Comparison of ENCODE assay signal across 20 cellular contexts in the genomic region with DNA sequence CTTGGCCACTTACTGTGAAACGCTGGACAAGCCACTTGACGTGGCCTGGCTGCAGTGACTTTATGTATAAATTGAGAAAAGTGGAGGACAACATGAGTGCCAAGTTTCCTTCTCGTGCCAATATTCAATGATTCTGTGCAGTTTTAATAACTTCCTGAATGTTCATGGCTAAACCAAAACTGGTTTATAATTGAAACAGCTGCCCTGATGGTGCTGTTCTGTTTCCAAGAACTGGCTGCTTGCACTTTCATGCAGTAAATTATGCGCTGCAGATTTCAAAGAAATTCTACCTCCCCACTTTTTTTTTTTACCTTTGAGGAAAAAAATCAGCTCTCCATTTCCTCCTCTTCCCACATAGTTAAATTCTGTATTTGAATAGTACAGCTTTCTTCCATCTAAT.
A peak's percentile ranks its signal among the peaks of the same experiment; 100 is the strongest.
DNase-seq lines count a peak whose midpoint lies in the region; ATAC-seq and TF ChIP-seq lines count a peak whose summit lies in the region.
"Had no signal": no experiment of that assay in that cellular context is flagged by ENCODE, and none has a peak within 500 bp of the region (broad histone marks: within the 10 kb centered on the region; RNA-seq: fewer than 3 reads in every experiment).

No MANE protein-coding gene starts in this region.

- H3K4me2 ChIP-seq in MM.1S (ENCODE audit: low read depth, low read length), result peak overlapping the region; percentile 14; the same call in 1 of the 2 replicates

- H3K27ac ChIP-seq in MM.1S (ENCODE audit: low read length), result no peak overlapping the region; the same call in 1 of the 2 replicates
- H3K27ac ChIP-seq: HL-60, prostate gland, SJCRH30, VCaP had no signal

- no peaks in the 10 kb centered on the region for H3K36me3 Mint-ChIP-seq in stimulated activated naive CD8-positive, alpha-beta T cell treated with anti-CD3 and anti-CD28 coated beads, Interleukin-15, Interleukin-2, amounts not matched to agents 100 ng/mL and 50 ng/mL, for 24 hours (ENCODE audit: low read depth)
- no peaks in the 10 kb centered on the region for H3K36me3 Mint-ChIP-seq in activated T-helper 17 cell treated with anti-CD3 and anti-CD28 coated beads, Interleukin-2, amount 50 U/mL, for 72 hours (ENCODE audit: low read depth)

- no peak overlapping the region for H3K4me3 Mint-ChIP-seq in stimulated activated naive CD8-positive, alpha-beta T cell treated with anti-CD3 and anti-CD28 coated beads, Interleukin-15, Interleukin-2, amounts not matched to agents 100 ng/mL and 50 ng/mL, for 24 hours
- H3K4me3 Mint-ChIP-seq in activated T-helper 17 cell treated with anti-CD3 and anti-CD28 coated beads, Interleukin-2, amount 50 U/mL, for 72 hours, result peak overlapping the region; percentile 43
- peak overlapping the region; percentile 39 to 56 for H3K4me3 Mint-ChIP-seq in stimulated activated naive CD8-positive, alpha-beta T cell treated with anti-CD3 and anti-CD28 coated beads, Interleukin-15, amount 100 ng/mL, for 72 hours
- H3K4me3 Mint-ChIP-seq: HFFc6 had no signal

- no peaks in the 10 kb centered on the region for H3K27me3 ChIP-seq in MM.1S (replicated peaks; ENCODE audit: insufficient read depth, low read length)
- H3K27me3 ChIP-seq: SJCRH30 had no signal

- no peaks in the 10 kb centered on the region for H4K20me1 ChIP-seq in MM.1S (ENCODE audit: insufficient read depth, low read length)

- no peak overlapping the region for H3K4me3 ChIP-seq in MM.1S (ENCODE audit: low read length)
- H3K4me3 ChIP-seq: mucosa of descending colon, prostate gland, SJCRH30 had no signal

- peaks cover 11% of the 10 kb centered on the region; the same call in 1 of the 2 replicates for H3K4me1 ChIP-seq in MM.1S (ENCODE audit: low read length)
- H3K4me1 ChIP-seq: prostate gland, SJCRH30 had no signal

- H3K9me2 ChIP-seq in MM.1S (replicated peaks; ENCODE audit: insufficient read depth, low read length), result no peaks in the 10 kb centered on the region

- no peak for DNase-seq in stimulated activated naive CD8-positive, alpha-beta T cell treated with anti-CD3 and anti-CD28 coated beads, Interleukin-15, Interleukin-2, amounts not matched to agents 100 U/mL and 50 U/mL, for 24 hours
- DNase-seq in MM.1S, result no peak
- no peak for DNase-seq in stimulated activated naive CD8-positive, alpha-beta T cell treated with anti-CD3 and anti-CD28 coated beads, Interleukin-15, amount 100 ng/mL, for 72 hours
- no peak for DNase-seq in NCI-H1048 (lab: John Stamatoyannopoulos, UW)
- no peak for DNase-seq in Kasumi-1 (lab: John Stamatoyannopoulos, UW)
- DNase-seq: erythroblast; foreskin melanocyte; HFFc6; IMR-90; mucosa of descending colon; NCI-H2227 treated with DMSO at 0.1 percent for 48 hours; SJCRH30; stimulated activated naive CD4-positive, alpha-beta T cell treated with Interleukin-2 at 50 U/mL for 16 hours; trophoblast cell had no signal

- peak overlapping the region; percentile 49 for H3K27ac Mint-ChIP-seq in stimulated activated naive CD8-positive, alpha-beta T cell treated with anti-CD3 and anti-CD28 coated beads, Interleukin-15, Interleukin-2, amounts not matched to agents 100 ng/mL and 50 ng/mL, for 24 hours
- peak overlapping the region; percentile 58 for H3K27ac Mint-ChIP-seq in activated T-helper 17 cell treated with anti-CD3 and anti-CD28 coated beads, Interleukin-2, amount 50 U/mL, for 72 hours
- H3K27ac Mint-ChIP-seq in stimulated activated naive CD8-positive, alpha-beta T cell treated with anti-CD3 and anti-CD28 coated beads, Interleukin-15, amount 100 ng/mL, for 72 hours, result peak overlapping the region; percentile 72 to 89
- H3K27ac Mint-ChIP-seq: HFFc6 had no signal

- no peak overlapping the region for H3K9ac ChIP-seq in MM.1S (ENCODE audit: low read length)

- ATAC-seq in stimulated activated naive CD8-positive, alpha-beta T cell treated with anti-CD3 and anti-CD28 coated beads, Interleukin-15, Interleukin-2, amounts not matched to agents 100 U/mL and 50 U/mL, for 24 hours, result no peak
- ATAC-seq in activated T-helper 17 cell treated with anti-CD3 and anti-CD28 coated beads, Interleukin-2, amount 50 U/mL, for 72 hours (replicated peaks), result peak; percentile 46
- ATAC-seq in stimulated activated naive CD8-positive, alpha-beta T cell treated with anti-CD3 and anti-CD28 coated beads, Interleukin-15, amount 100 ng/mL, for 72 hours, result no peak
- no peak for ATAC-seq in GM21367 (IDR thresholded peaks at IDR 0.05; ENCODE audit: unreplicated experiment)
- ATAC-seq: mucosa of descending colon had no signal

- H2AFZ ChIP-seq in MM.1S (ENCODE audit: low read length), result no peak overlapping the region

- no peaks in the 10 kb centered on the region for H3K79me2 ChIP-seq in MM.1S (ENCODE audit: low read length)

- peaks cover 9% of the 10 kb centered on the region; the same call in 1 of the 2 replicates for H3F3A ChIP-seq in MM.1S (ENCODE audit: insufficient read depth, low read length)

- TF ChIP-seq CTCF in MM.1S (IDR thresholded peaks at IDR 0.05; ENCODE audit: low read length), result no peak

- peaks cover 48% of the 10 kb centered on the region for H3K4me1 Mint-ChIP-seq in stimulated activated naive CD8-positive, alpha-beta T cell treated with anti-CD3 and anti-CD28 coated beads, Interleukin-15, Interleukin-2, amounts not matched to agents 100 ng/mL and 50 ng/mL, for 24 hours (ENCODE audit: low read depth)
- H3K4me1 Mint-ChIP-seq in activated T-helper 17 cell treated with anti-CD3 and anti-CD28 coated beads, Interleukin-2, amount 50 U/mL, for 72 hours, result peaks cover 16% of the 10 kb centered on the region
- H3K4me1 Mint-ChIP-seq in stimulated activated naive CD8-positive, alpha-beta T cell treated with anti-CD3 and anti-CD28 coated beads, Interleukin-15, amount 100 ng/mL, for 72 hours, result peaks cover 57% of the 10 kb centered on the region

- H3K27me3 Mint-ChIP-seq in stimulated activated naive CD8-positive, alpha-beta T cell treated with anti-CD3 and anti-CD28 coated beads, Interleukin-15, Interleukin-2, amounts not matched to agents 100 ng/mL and 50 ng/mL, for 24 hours, result no peaks in the 10 kb centered on the region
- no peaks in the 10 kb centered on the region for H3K27me3 Mint-ChIP-seq in activated T-helper 17 cell treated with anti-CD3 and anti-CD28 coated beads, Interleukin-2, amount 50 U/mL, for 72 hours
- H3K27me3 Mint-ChIP-seq in stimulated activated naive CD8-positive, alpha-beta T cell treated with anti-CD3 and anti-CD28 coated beads, Interleukin-15, amount 100 ng/mL, for 72 hours, result no peaks in the 10 kb centered on the region

- no peaks in the 10 kb centered on the region for H3K36me3 ChIP-seq in MM.1S (replicated peaks; ENCODE audit: insufficient read depth, low read length)
- H3K36me3 ChIP-seq: prostate gland, SJCRH30 had no signal

- H3K9me3 ChIP-seq in MM.1S (replicated peaks; ENCODE audit: insufficient read depth, low read length), result no peaks in the 10 kb centered on the region
- H3K9me3 ChIP-seq: mucosa of descending colon, prostate gland, SJCRH30 had no signal

- H3K9me3 Mint-ChIP-seq in stimulated activated naive CD8-positive, alpha-beta T cell treated with anti-CD3 and anti-CD28 coated beads, Interleukin-15, Interleukin-2, amounts not matched to agents 100 ng/mL and 50 ng/mL, for 24 hours, result no peaks in the 10 kb centered on the region
- H3K9me3 Mint-ChIP-seq in activated T-helper 17 cell treated with anti-CD3 and anti-CD28 coated beads, Interleukin-2, amount 50 U/mL, for 72 hours, result no peaks in the 10 kb centered on the region
- H3K9me3 Mint-ChIP-seq in stimulated activated naive CD8-positive, alpha-beta T cell treated with anti-CD3 and anti-CD28 coated beads, Interleukin-15, amount 100 ng/mL, for 72 hours, result no peaks in the 10 kb centered on the region
- H3K9me3 Mint-ChIP-seq: HFFc6 had no signal
